Comparison of ENCODE assay signal across 9 cellular contexts in genomic region chr1:207823880-207824566, GRCh38.
A peak's percentile ranks its signal among the peaks of the same experiment; 100 is the strongest.
DNase-seq lines count a peak whose midpoint lies in the region; ATAC-seq, FAIRE-seq and TF ChIP-seq lines count a peak whose summit lies in the region.
"Had no signal": no experiment of that assay in that cellular context is flagged by ENCODE, and none has a peak within 500 bp of the region (broad histone marks: within the 10 kb centered on the region; RNA-seq: fewer than 3 reads in every experiment).

No MANE protein-coding gene starts in this region.

- TF ChIP-seq CTCF in C4-2B (conservative IDR thresholded peaks at IDR 0.05): peak; percentile 72
- no peak for TF ChIP-seq CTCF in D721Med (IDR thresholded peaks at IDR 0.05; ENCODE audit: insufficient read depth, missing control alignments)

- no peaks in the 10 kb centered on the region for H3K9me3 Mint-ChIP-seq in activated CD4-positive, alpha-beta T cell treated with anti-CD3 and anti-CD28 coated beads for 36 hours (ENCODE audit: low read depth)

- no peaks in the 10 kb centered on the region for H3K27me3 Mint-ChIP-seq in activated CD4-positive, alpha-beta T cell treated with anti-CD3 and anti-CD28 coated beads for 36 hours

- H3K27me3 ChIP-seq in layer of hippocampus (ENCODE audit: control insufficient read depth, insufficient read depth, low read length): no peaks in the 10 kb centered on the region

- H3K36me3 Mint-ChIP-seq in activated CD4-positive, alpha-beta T cell treated with anti-CD3 and anti-CD28 coated beads for 36 hours (ENCODE audit: low read depth): peaks cover 33% of the 10 kb centered on the region

- H3K27ac ChIP-seq in C4-2B (peak overlapping the region; percentile 99), layer of hippocampus (ENCODE audit: low read depth, low read length) (peak overlapping the region; percentile 98)
- H3K27ac ChIP-seq: SK-N-MC had no signal

- peak overlapping the region; percentile 94 for H3K27ac Mint-ChIP-seq in activated CD4-positive, alpha-beta T cell treated with anti-CD3 and anti-CD28 coated beads for 36 hours

- peak; percentile 31 for ATAC-seq in GM19452 (IDR thresholded peaks at IDR 0.05; ENCODE audit: unreplicated experiment)
- ATAC-seq in activated CD4-positive, alpha-beta T cell treated with anti-CD3 and anti-CD28 coated beads for 36 hours: peak; percentile 72

- CTCF ChIA-PET in activated CD4-positive, alpha-beta T cell treated with anti-CD3 and anti-CD28 coated beads for 36 hours (lab: Charles Lee): interaction anchor here (0.7 to 11.2 kb wide), 14 partner anchors 8 to 965 kb away, joined by 3 to 297 read pairs (median 4); no protein-coding TSS in a partner anchor

- DNase-seq in Kasumi-1 (lab: John Stamatoyannopoulos, UW) (peak; percentile 84 to 85), cerebellar nuclear complex (lab: John Stamatoyannopoulos, UW) (peak; percentile 55 to 81), D721Med (ENCODE audit: insufficient read length, low spot score) (no peak)
- DNase-seq in activated CD4-positive, alpha-beta T cell treated with anti-CD3 and anti-CD28 coated beads for 36 hours: peak; percentile 91
- peak; percentile 78 for DNase-seq in stimulated activated CD4-positive, alpha-beta T cell treated with anti-CD3 and anti-CD28 coated beads, Interleukin-15, amount 100 ng/mL, for 24 hours

- POLR2A ChIA-PET in activated CD4-positive, alpha-beta T cell treated with anti-CD3 and anti-CD28 coated beads for 36 hours (lab: Charles Lee): interaction anchor here (0.6 to 2.7 kb wide), 8 partner anchors 9 to 1930 kb away, joined by 3 to 19 read pairs (median 4); no protein-coding TSS in a partner anchor

- FAIRE-seq in D721Med (lab: Jason Lieb, UNC): no peak

- peaks cover 92% of the 10 kb centered on the region for H3K4me1 Mint-ChIP-seq in activated CD4-positive, alpha-beta T cell treated with anti-CD3 and anti-CD28 coated beads for 36 hours

- peak overlapping the region; percentile 85 for H3K4me3 Mint-ChIP-seq in activated CD4-positive, alpha-beta T cell treated with anti-CD3 and anti-CD28 coated beads for 36 hours

- intact Hi-C loops in activated CD4-positive, alpha-beta T cell treated with anti-CD3 and anti-CD28 coated beads for 36 hours (cut with DNase I, micrococcal nuclease): loop anchor here (1.0 to 10.0 kb wide), 8 partner anchors 8 to 1931 kb away; partner anchors contain the start of genes TRAF3IP3 (in 2 of the 2) and CD46 (in 1 of the 2)
